34 cellular contexts compared by ENCODE assay signal in genomic region chr14:104030958-104031357, GRCh38. TPM values are rescaled to one million over a fixed set of nuclear protein-coding genes. Genes with fewer than 3 reads are reported as not detected.
"Had no signal": no experiment of that assay in that cellular context is flagged by ENCODE, and none has a peak within 500 bp of the region (broad histone marks: within the 10 kb centered on the region; RNA-seq: fewer than 3 reads in every experiment).

No MANE protein-coding gene starts in this region.

- H3K27ac Mint-ChIP-seq: activated naive CD4-positive, alpha-beta T cell treated with anti-CD3 and anti-CD28 coated beads, Interleukin-2, amount 10 ng/mL, durations not matched to agents 7 days and 5 days; activated naive CD8-positive, alpha-beta T cell treated with anti-CD3 and anti-CD28 coated beads, Interleukin-2, amount 10 ng/mL, durations not matched to agents 7 days and 5 days; activated T-helper 1 cell treated with anti-CD3 and anti-CD28 coated beads, Interleukin-12 subunit alpha, Interleukin-12 subunit beta, Interleukin-2, Interleukin-4 antibody, amounts not matched to agents 30 ng/mL and 10 ng/mL and 1 ng/mL, durations not matched to agents 14 hours and 24 hours and 36 hours; effector memory CD8-positive, alpha-beta T cell; mesothelial cell of epicardium; naive B cell; nephron progenitor cell; stimulated activated effector memory CD8-positive, alpha-beta T cell treated with anti-CD3 and anti-CD28 coated beads, Interleukin-12 subunit alpha, Interleukin-12 subunit beta, amount 100 ng/mL, for 72 hours; stimulated activated naive CD8-positive, alpha-beta T cell treated with anti-CD3 and anti-CD28 coated beads, Interleukin-15, Interleukin-2, amounts not matched to agents 100 ng/mL and 50 ng/mL, for 24 hours; type B pancreatic cell had no signal

- H3K4me3 ChIP-seq: ascending aorta, coronary artery, gastroesophageal sphincter, hepatocyte, ovary, psoas muscle, sigmoid colon, thoracic aorta, uterus had no signal

- H3K4me2 ChIP-seq: hepatocyte had no signal

- H3K36me3 ChIP-seq: ascending aorta, gastroesophageal sphincter, neutrophil, ovary, sigmoid colon, thoracic aorta, uterus had no signal

- H3K27ac ChIP-seq: ascending aorta, coronary artery, gastroesophageal sphincter, hepatocyte, neutrophil, ovary, psoas muscle, sigmoid colon, thoracic aorta, uterus had no signal

- H3K79me2 ChIP-seq: hepatocyte had no signal

- H3K4me3 Mint-ChIP-seq: activated naive CD4-positive, alpha-beta T cell treated with anti-CD3 and anti-CD28 coated beads, Interleukin-2, amount 10 ng/mL, durations not matched to agents 7 days and 5 days; activated naive CD8-positive, alpha-beta T cell treated with anti-CD3 and anti-CD28 coated beads, Interleukin-2, amount 10 ng/mL, durations not matched to agents 7 days and 5 days; activated T-helper 1 cell treated with anti-CD3 and anti-CD28 coated beads, Interleukin-12 subunit alpha, Interleukin-12 subunit beta, Interleukin-2, Interleukin-4 antibody, amounts not matched to agents 30 ng/mL and 10 ng/mL and 1 ng/mL, durations not matched to agents 14 hours and 24 hours and 36 hours; effector memory CD8-positive, alpha-beta T cell; mesothelial cell of epicardium; naive B cell; nephron progenitor cell; stimulated activated effector memory CD8-positive, alpha-beta T cell treated with anti-CD3 and anti-CD28 coated beads, Interleukin-12 subunit alpha, Interleukin-12 subunit beta, amount 100 ng/mL, for 72 hours; stimulated activated naive CD8-positive, alpha-beta T cell treated with anti-CD3 and anti-CD28 coated beads, Interleukin-15, Interleukin-2, amounts not matched to agents 100 ng/mL and 50 ng/mL, for 24 hours; type B pancreatic cell had no signal

- DNase-seq: activated CD4-positive, alpha-beta T cell treated with anti-CD3 and anti-CD28 coated beads for 48 hours; activated CD4-positive, alpha-beta T cell treated with anti-CD3 and anti-CD28 coated beads, Interleukin-2, amount 50 U/mL, for 48 hours; activated CD8-positive, alpha-beta memory T cell treated with anti-CD3 and anti-CD28 coated beads, Interleukin-2, amount 50 U/mL, for 4 hours; activated gamma-delta T cell; activated naive CD4-positive, alpha-beta T cell treated with anti-CD3 and anti-CD28 coated beads, Interleukin-2, amount 10 ng/mL, durations not matched to agents 7 days and 5 days; activated naive CD8-positive, alpha-beta T cell treated with anti-CD3 and anti-CD28 coated beads, Interleukin-2, amount 10 ng/mL, durations not matched to agents 7 days and 5 days; activated T-cell treated with anti-CD3 and anti-CD28 coated beads, Interleukin-2, amount 50 U/mL, for 1 hour; effector memory CD8-positive, alpha-beta T cell; kidney; left colon; naive B cell; nephron progenitor cell; ovary; psoas muscle; sigmoid colon; small intestine; stimulated activated CD4-positive, alpha-beta T cell treated with anti-CD3 and anti-CD28 coated beads, Interleukin-4, amount 100 ng/mL, for 24 hours; uterus had no signal

- H3K9me3 ChIP-seq: ascending aorta, gastroesophageal sphincter, neutrophil, ovary, psoas muscle, sigmoid colon, thoracic aorta, uterus had no signal

- H3K36me3 Mint-ChIP-seq: activated naive CD4-positive, alpha-beta T cell treated with anti-CD3 and anti-CD28 coated beads, Interleukin-2, amount 10 ng/mL, durations not matched to agents 7 days and 5 days; activated naive CD8-positive, alpha-beta T cell treated with anti-CD3 and anti-CD28 coated beads, Interleukin-2, amount 10 ng/mL, durations not matched to agents 7 days and 5 days; brain; mesothelial cell of epicardium; naive B cell; stimulated activated effector memory CD8-positive, alpha-beta T cell treated with anti-CD3 and anti-CD28 coated beads, Interleukin-12 subunit alpha, Interleukin-12 subunit beta, amount 100 ng/mL, for 72 hours; type B pancreatic cell had no signal

- H3K27me3 ChIP-seq: ascending aorta, hepatocyte, ovary, sigmoid colon, uterus had no signal

- H3K9me3 Mint-ChIP-seq: activated naive CD4-positive, alpha-beta T cell treated with anti-CD3 and anti-CD28 coated beads, Interleukin-2, amount 10 ng/mL, durations not matched to agents 7 days and 5 days; activated naive CD8-positive, alpha-beta T cell treated with anti-CD3 and anti-CD28 coated beads, Interleukin-2, amount 10 ng/mL, durations not matched to agents 7 days and 5 days; activated T-helper 1 cell treated with anti-CD3 and anti-CD28 coated beads, Interleukin-12 subunit alpha, Interleukin-12 subunit beta, Interleukin-2, Interleukin-4 antibody, amounts not matched to agents 30 ng/mL and 10 ng/mL and 1 ng/mL, durations not matched to agents 14 hours and 24 hours and 36 hours; effector memory CD8-positive, alpha-beta T cell; naive B cell; stimulated activated effector memory CD8-positive, alpha-beta T cell treated with anti-CD3 and anti-CD28 coated beads, Interleukin-12 subunit alpha, Interleukin-12 subunit beta, amount 100 ng/mL, for 72 hours; stimulated activated naive CD8-positive, alpha-beta T cell treated with anti-CD3 and anti-CD28 coated beads, Interleukin-15, Interleukin-2, amounts not matched to agents 100 ng/mL and 50 ng/mL, for 24 hours; type B pancreatic cell had no signal

- H3K4me1 ChIP-seq: ascending aorta, gastroesophageal sphincter, psoas muscle, sigmoid colon, uterus had no signal

- H2AFZ ChIP-seq: hepatocyte had no signal

- H3K4me1 Mint-ChIP-seq: activated naive CD4-positive, alpha-beta T cell treated with anti-CD3 and anti-CD28 coated beads, Interleukin-2, amount 10 ng/mL, durations not matched to agents 7 days and 5 days; activated naive CD8-positive, alpha-beta T cell treated with anti-CD3 and anti-CD28 coated beads, Interleukin-2, amount 10 ng/mL, durations not matched to agents 7 days and 5 days; naive B cell; stimulated activated effector memory CD8-positive, alpha-beta T cell treated with anti-CD3 and anti-CD28 coated beads, Interleukin-12 subunit alpha, Interleukin-12 subunit beta, amount 100 ng/mL, for 72 hours had no signal

RNA-seq across cellular contexts. Expression of gene ASPG, which starts 54.5 kb away (rescaled TPM):
- total RNA-seq: activated CD8-positive, alpha-beta memory T cell treated with anti-CD3 and anti-CD28 coated beads for 36 hours; activated naive CD8-positive, alpha-beta T cell treated with anti-CD3 and anti-CD28 coated beads, Interleukin-2, amount 10 ng/mL, durations not matched to agents 7 days and 5 days; activated T-helper 1 cell treated with anti-CD3 and anti-CD28 coated beads, Interleukin-12 subunit alpha, Interleukin-12 subunit beta, Interleukin-2, Interleukin-4 antibody, amounts not matched to agents 30 ng/mL and 10 ng/mL and 1 ng/mL, durations not matched to agents 14 hours and 24 hours and 36 hours; ascending aorta; endothelial cell of umbilical vein; fibroblast of lung; fibroblast of villous mesenchyme had no signal
- polyA plus RNA-seq: endothelial cell of umbilical vein, fibroblast of lung had no signal
